Comparison of ENCODE assay signal across 8 cellular contexts in the genomic region with DNA sequence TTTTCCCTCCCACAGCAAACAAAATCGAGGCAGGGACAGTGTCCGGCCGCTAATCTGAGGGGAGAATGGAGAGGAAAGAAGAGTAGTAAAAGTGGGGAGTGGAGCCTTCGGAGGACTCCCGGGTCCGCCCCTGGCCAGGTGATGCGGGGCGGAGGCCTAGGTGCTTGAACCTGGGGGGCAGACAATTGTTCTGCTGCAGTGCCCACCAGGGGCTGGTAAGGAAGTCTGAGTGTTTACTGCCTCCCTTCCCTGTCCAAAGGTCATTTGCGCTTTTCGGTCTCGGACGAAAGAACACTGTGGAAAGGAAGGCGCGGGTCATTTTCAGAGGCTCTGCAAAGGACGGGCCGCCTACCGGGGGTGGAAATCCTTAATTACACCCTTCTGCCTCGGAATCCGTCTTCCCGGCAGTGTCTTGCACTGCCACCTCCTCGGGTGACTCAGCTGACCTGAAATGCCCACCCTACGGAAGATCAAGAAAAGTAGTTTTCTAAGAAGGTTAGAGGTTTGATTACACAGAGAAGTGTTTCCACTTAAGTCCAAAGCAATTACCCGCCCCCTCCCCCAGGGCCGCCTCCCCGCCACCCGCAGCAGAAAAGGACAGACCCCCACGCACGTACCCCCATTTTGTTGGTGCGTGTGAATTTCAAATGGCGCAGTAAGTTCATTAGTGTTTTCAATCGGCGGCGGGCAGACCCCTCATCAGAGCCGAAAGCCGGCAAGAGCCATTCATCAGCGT.
DNase-seq lines count a peak whose midpoint lies in the region; TF ChIP-seq lines count a peak whose summit lies in the region.

No MANE protein-coding gene starts in this region.

- CTCF ChIA-PET in A673 (lab: Charles Lee) = interaction anchor here (0.6 kb wide), 1 partner anchor 145 kb away, joined by 3 read pairs; no protein-coding TSS in a partner anchor

- no peak overlapping the region for H3K9ac ChIP-seq in colonic mucosa (ENCODE audit: low read depth in 2 of 2, low read length in 2 of 2)
- no peak overlapping the region for H3K9ac ChIP-seq in mucosa of rectum (ENCODE audit: low read depth in 1 of 2, low read length in 2 of 2)

- H3K4me1 ChIP-seq in A673 (ENCODE audit: insufficient read depth, low read length, poor library complexity, severe bottlenecking) (peaks cover 22% of the 10 kb centered on the region), colonic mucosa (no peaks in the 10 kb centered on the region), mucosa of rectum (ENCODE audit: control insufficient read depth in 2 of 2, insufficient read depth in 2 of 2, low read length in 2 of 2) (peaks cover 3 to 7% of the 10 kb centered on the region in 2 donors)

- no peaks in the 10 kb centered on the region for H3K9me3 ChIP-seq in A673 (ENCODE audit: low read depth, low read length, poor library complexity, severe bottlenecking)
- H3K9me3 ChIP-seq in colonic mucosa = no peaks in the 10 kb centered on the region
- no peaks in the 10 kb centered on the region for H3K9me3 ChIP-seq in mucosa of rectum (ENCODE audit: control insufficient read depth in 2 of 2, low read length in 2 of 2)

- TSS peak; percentile 54 for BruUV-seq in A673 (replicated peaks; lab: Mats Ljungman, UMichigan)

- H3K27ac ChIP-seq in A673 (ENCODE audit: low read depth, low read length, poor library complexity, severe bottlenecking) = peak overlapping the region; percentile 78
- no peak overlapping the region for H3K27ac ChIP-seq in colonic mucosa
- H3K27ac ChIP-seq in mucosa of rectum (ENCODE audit: low read depth in 2 of 2, low read length in 2 of 2) = no peak overlapping the region

- no peak for TF ChIP-seq CTCF in A673 (conservative IDR thresholded peaks at IDR 0.05; ENCODE audit: low read depth, low read length)
- TF ChIP-seq CTCF in colonic mucosa (IDR thresholded peaks at IDR 0.05) = no peak

- H3K36me3 ChIP-seq in A673 (ENCODE audit: insufficient read depth, low read length, poor library complexity, severe bottlenecking) (no peaks in the 10 kb centered on the region), colonic mucosa (no peaks in the 10 kb centered on the region), mucosa of rectum (ENCODE audit: control insufficient read depth in 2 of 2, insufficient read depth in 2 of 2, low read length in 2 of 2) (no peaks in the 10 kb centered on the region)

- intact Hi-C loops in A673 (cut with micrococcal nuclease; ENCODE audit: unreplicated experiment) (loop anchor here (10.0 kb wide), 1 partner anchor 662 kb away; no protein-coding TSS in a partner anchor), colonic mucosa (cut with DNase I) (no loop called here)

- H3K27me3 ChIP-seq in A673 (replicated peaks; ENCODE audit: insufficient read depth, low read depth, low read length, poor library complexity) (peaks cover 4% of the 10 kb centered on the region), colonic mucosa (peaks cover 63% of the 10 kb centered on the region), mucosa of rectum (ENCODE audit: control insufficient read depth in 2 of 2, insufficient read depth in 2 of 2, low read length in 2 of 2) (peaks cover 42 to 47% of the 10 kb centered on the region in 2 donors)

- DNase-seq in A673 (ENCODE audit: low spot score) (no peak), HT-29 (ENCODE audit: low spot score) (peak; percentile 58), colonic mucosa (peak; percentile 49), NCI-H187 treated with DMSO at 0.1 percent for 48 hours (lab: John Stamatoyannopoulos, UW) (no peak), SKM-1 treated with dmso at 0.1 percent for 144 hours (lab: John Stamatoyannopoulos, UW; ENCODE audit: unreplicated experiment) (no peak), MV-4-11 (lab: John Stamatoyannopoulos, UW) (no peak), SKM-1 (lab: John Stamatoyannopoulos, UW; ENCODE audit: unreplicated experiment) (no peak)

- H3K4me3 ChIP-seq in A673 (ENCODE audit: low read depth, low read length, poor library complexity, severe bottlenecking) = peak overlapping the region; percentile 85
- H3K4me3 ChIP-seq in colonic mucosa = peak overlapping the region; percentile 42
- H3K4me3 ChIP-seq in mucosa of rectum (ENCODE audit: low read length in 2 of 2) = peak overlapping the region; percentile 38 to 56

- POLR2A ChIA-PET in A673 (lab: Charles Lee; ENCODE audit: low non-redundant PET) = interaction anchor here (0.7 kb wide), 1 partner anchor 417 kb away, joined by 3 read pairs; no protein-coding TSS in a partner anchor

Comparison
In these comparisons a context has a peak if more than half of its experiments do, and no peak if none do; other contexts are left out.
1. DNase-seq: peak in HT-29 (single experiment) and colonic mucosa (single experiment); none in A673 (single experiment), NCI-H187 treated with DMSO at 0.1 percent for 48 hours (single experiment), SKM-1 treated with dmso at 0.1 percent for 144 hours (single experiment), MV-4-11 (single experiment) and SKM-1 (single experiment).
2. Peak in every context shown above with its lines, with median percentiles within 50 percentile points of each other: H3K4me3 ChIP-seq.